In genomic region chr7:149330914-149331567, GRCh38 we compare ENCODE assay signal across 17 cellular contexts.
A peak's percentile ranks its signal among the peaks of the same experiment; 100 is the strongest.
DNase-seq lines count a peak whose midpoint lies in the region; ATAC-seq and TF ChIP-seq lines count a peak whose summit lies in the region.
"Had no signal": no experiment of that assay in that cellular context is flagged by ENCODE, and none has a peak within 500 bp of the region (broad histone marks: within the 10 kb centered on the region; RNA-seq: fewer than 3 reads in every experiment).

No MANE protein-coding gene starts in this region.

- no peaks in the 10 kb centered on the region for H3K4me1 Mint-ChIP-seq in activated T-cell treated with anti-CD3 and anti-CD28 coated beads, Interleukin-2, amount 50 U/mL, for 72 hours (ENCODE audit: low read depth)
- no peaks in the 10 kb centered on the region for H3K4me1 Mint-ChIP-seq in activated T-cell treated with anti-CD3 and anti-CD28 coated beads, Interleukin-2, amount 50 U/mL, for 24 hours (ENCODE audit: low read depth)
- H3K4me1 Mint-ChIP-seq in WTC11 (0 out of 2 replicates have a peak, but pooled peaks cover 3% of the 10 kb centered on the region), progenitor cell of endocrine pancreas (ENCODE audit: low read depth) (peaks cover 10% of the 10 kb centered on the region)

- peak overlapping the region; percentile 69 for H3K27ac Mint-ChIP-seq in activated T-cell treated with anti-CD3 and anti-CD28 coated beads, Interleukin-2, amount 50 U/mL, for 72 hours
- H3K27ac Mint-ChIP-seq in activated T-cell treated with anti-CD3 and anti-CD28 coated beads, Interleukin-2, amount 50 U/mL, for 24 hours, result no peak overlapping the region
- H3K27ac Mint-ChIP-seq in WTC11 (no peak overlapping the region), progenitor cell of endocrine pancreas (no peak overlapping the region)
- H3K27ac Mint-ChIP-seq: effector memory CD8-positive, alpha-beta T cell had no signal

- no peaks in the 10 kb centered on the region for H3K27me3 ChIP-seq in dorsolateral prefrontal cortex
- H3K27me3 ChIP-seq: right atrium auricular region had no signal

- peak in 1 of 2 donors; percentile 9 for DNase-seq in activated T-cell treated with anti-CD3 and anti-CD28 coated beads, Interleukin-2, amount 50 U/mL, for 72 hours
- DNase-seq in activated T-cell treated with anti-CD3 and anti-CD28 coated beads, Interleukin-2, amount 50 U/mL, for 24 hours, result no peak
- DNase-seq in HT1080 (ENCODE audit: low read depth) (peak; percentile 71), WTC11 (ENCODE audit: low spot score) (no peak), dorsolateral prefrontal cortex (no peak), progenitor cell of endocrine pancreas (ENCODE audit: low spot score, unreplicated experiment) (no peak), HuH-7.5 (ENCODE audit: low spot score) (no peak)
- peak; percentile 35 for DNase-seq in stimulated activated CD8-positive, alpha-beta memory T cell treated with anti-CD3 and anti-CD28 coated beads, Interleukin-4, amount 100 ng/mL, for 48 hours
- DNase-seq: activated T-cell treated with anti-CD3 and anti-CD28 coated beads for 4 hours; caudate nucleus; effector memory CD8-positive, alpha-beta T cell; hypothalamus; left colon; NCI-H1092; nucleus accumbens; T-helper 2 cell had no signal

- POLR2A ChIA-PET in WTC11 (lab: Charles Lee), result no interaction called here

- intact Hi-C loops in dorsolateral prefrontal cortex (cut with DNase I), result no loop called here

- H3K9me3 Mint-ChIP-seq in activated T-cell treated with anti-CD3 and anti-CD28 coated beads, Interleukin-2, amount 50 U/mL, for 72 hours, result peaks cover 0 to 2% of the 10 kb centered on the region in 2 donors
- H3K9me3 Mint-ChIP-seq in activated T-cell treated with anti-CD3 and anti-CD28 coated beads, Interleukin-2, amount 50 U/mL, for 24 hours, result peaks cover 3% of the 10 kb centered on the region
- H3K9me3 Mint-ChIP-seq in WTC11, result peaks cover 44% of the 10 kb centered on the region
- peaks cover 11% of the 10 kb centered on the region for H3K9me3 Mint-ChIP-seq in progenitor cell of endocrine pancreas (ENCODE audit: low read depth)
- H3K9me3 Mint-ChIP-seq: effector memory CD8-positive, alpha-beta T cell had no signal

- H3K36me3 Mint-ChIP-seq in activated T-cell treated with anti-CD3 and anti-CD28 coated beads, Interleukin-2, amount 50 U/mL, for 72 hours (ENCODE audit: insufficient read depth in 2 of 2), result peaks cover 0 to 2% of the 10 kb centered on the region in 2 donors
- no peaks in the 10 kb centered on the region for H3K36me3 Mint-ChIP-seq in activated T-cell treated with anti-CD3 and anti-CD28 coated beads, Interleukin-2, amount 50 U/mL, for 24 hours (ENCODE audit: low read depth)
- peaks cover 14% of the 10 kb centered on the region for H3K36me3 Mint-ChIP-seq in WTC11
- H3K36me3 Mint-ChIP-seq in progenitor cell of endocrine pancreas (ENCODE audit: insufficient read depth), result no peaks in the 10 kb centered on the region

- CTCF ChIA-PET in WTC11 (lab: Charles Lee), result interaction anchor here (2.3 kb wide), 1 partner anchor 13 kb away, joined by 9 read pairs; no protein-coding TSS in a partner anchor

- ATAC-seq in activated T-cell treated with anti-CD3 and anti-CD28 coated beads, Interleukin-2, amount 50 U/mL, for 72 hours (replicated peaks in 1 of 2), result peak; percentile 49 to 67
- peak; percentile 78 for ATAC-seq in WTC11
- ATAC-seq: effector memory CD8-positive, alpha-beta T cell; left colon had no signal

- H3K4me3 ChIP-seq in dorsolateral prefrontal cortex, result no peak overlapping the region
- H3K4me3 ChIP-seq: right atrium auricular region had no signal

- TF ChIP-seq CTCF in WTC11 (IDR thresholded peaks at IDR 0.05), result no peak
- TF ChIP-seq CTCF in dorsolateral prefrontal cortex (IDR thresholded peaks at IDR 0.05 in 54 of 56, conservative IDR thresholded peaks at IDR 0.05 in 2 of 56; ENCODE audit: low read depth in 1 of 56, partially characterized antibody in 56 of 56), result no peak
- no peak for TF ChIP-seq CTCF in progenitor cell of endocrine pancreas (IDR thresholded peaks at IDR 0.05; ENCODE audit: unreplicated experiment)

- peaks cover 17% of the 10 kb centered on the region for H3K27me3 Mint-ChIP-seq in activated T-cell treated with anti-CD3 and anti-CD28 coated beads, Interleukin-2, amount 50 U/mL, for 72 hours (ENCODE audit: low read depth)
- peaks cover 9% of the 10 kb centered on the region for H3K27me3 Mint-ChIP-seq in activated T-cell treated with anti-CD3 and anti-CD28 coated beads, Interleukin-2, amount 50 U/mL, for 24 hours
- H3K27me3 Mint-ChIP-seq in WTC11 (ENCODE audit: low read depth) (peaks cover 15% of the 10 kb centered on the region), progenitor cell of endocrine pancreas (no peaks in the 10 kb centered on the region)

- H3K27ac ChIP-seq in dorsolateral prefrontal cortex, result no peak overlapping the region
- H3K27ac ChIP-seq: right atrium auricular region had no signal

- no peak overlapping the region for H3K4me3 Mint-ChIP-seq in activated T-cell treated with anti-CD3 and anti-CD28 coated beads, Interleukin-2, amount 50 U/mL, for 72 hours
- no peak overlapping the region for H3K4me3 Mint-ChIP-seq in activated T-cell treated with anti-CD3 and anti-CD28 coated beads, Interleukin-2, amount 50 U/mL, for 24 hours
- H3K4me3 Mint-ChIP-seq in WTC11 (no peak overlapping the region), progenitor cell of endocrine pancreas (ENCODE audit: low read depth) (no peak overlapping the region)

TF ChIP-seq in WTC11, 78 proteins besides CTCF, POLR2A, EP300 and RAD21 (continues in another document):
- TF ChIP-seq MXD4 (CRISPR knock-in tag; IDR thresholded peaks at IDR 0.05; ENCODE audit: borderline replicate concordance), result no peak
- TF ChIP-seq GRHL2 (CRISPR knock-in tag; IDR thresholded peaks at IDR 0.05; ENCODE audit: insufficient replicate concordance, severe bottlenecking), result no peak
- no peak for TF ChIP-seq FOXP1 (CRISPR knock-in tag; IDR thresholded peaks at IDR 0.05; ENCODE audit: borderline replicate concordance)
- no peak for TF ChIP-seq AR (CRISPR knock-in tag; IDR thresholded peaks at IDR 0.05)
- no peak for TF ChIP-seq CREM (CRISPR knock-in tag; IDR thresholded peaks at IDR 0.05)
- TF ChIP-seq USF2 (CRISPR knock-in tag; IDR thresholded peaks at IDR 0.05), result no peak
- TF ChIP-seq NFE2L1 (CRISPR knock-in tag; IDR thresholded peaks at IDR 0.05), result no peak
- no peak for TF ChIP-seq USF1 (CRISPR knock-in tag; IDR thresholded peaks at IDR 0.05)
- no peak for TF ChIP-seq MAX (CRISPR knock-in tag; IDR thresholded peaks at IDR 0.05)

Comparison
In these comparisons a context has a peak if more than half of its experiments do, and no peak if none do; other contexts are left out.
1. DNase-seq: peak in HT1080 (single experiment) and stimulated activated CD8-positive, alpha-beta memory T cell treated with anti-CD3 and anti-CD28 coated beads, Interleukin-4, amount 100 ng/mL, for 48 hours (single experiment); none in activated T-cell treated with anti-CD3 and anti-CD28 coated beads, Interleukin-2, amount 50 U/mL, for 24 hours (single experiment), WTC11 (single experiment), dorsolateral prefrontal cortex (0 of 10), progenitor cell of endocrine pancreas (single experiment) and HuH-7.5 (single experiment).